Comparison of ENCODE assay signal across 20 cellular contexts in genomic region chr9:123468541-123468940, GRCh38.
"Had no signal": no experiment of that assay in that cellular context is flagged by ENCODE, and none has a peak within 500 bp of the region (broad histone marks: within the 10 kb centered on the region; RNA-seq: fewer than 3 reads in every experiment).

No MANE protein-coding gene starts in this region.

- H3K79me2 ChIP-seq: hepatocyte had no signal

- H3K4me1 ChIP-seq: pancreas, prostate gland, stomach had no signal

- H3K4me2 ChIP-seq: hepatocyte had no signal

- ATAC-seq: left cardiac atrium; left ventricle myocardium superior; naive thymus-derived CD8-positive, alpha-beta T cell; pancreas; sciatic nerve had no signal

- H3K27ac ChIP-seq: coronary artery, pancreas, prostate gland, skin epidermis, stomach, thoracic aorta, transverse colon had no signal

- H3K36me3 ChIP-seq: pancreas, prostate gland, stomach, thoracic aorta, transverse colon had no signal

- DNase-seq: effector CD4-positive, alpha-beta T cell; foreskin melanocyte; kidney; left cardiac atrium; left ventricle myocardium superior; mesendoderm; naive thymus-derived CD8-positive, alpha-beta T cell; retina; stimulated activated CD4-positive, alpha-beta T cell treated with anti-CD3 and anti-CD28 coated beads, Interleukin-2, amount 100 ng/mL, for 24 hours; stimulated activated CD4-positive, alpha-beta T cell treated with anti-CD3 and anti-CD28 coated beads, Interleukin-4, amount 100 ng/mL, for 4 hours; stimulated activated naive CD4-positive, alpha-beta T cell; stomach; transverse colon had no signal

- H3K4me3 ChIP-seq: coronary artery, hepatocyte, pancreas, prostate gland, skin epidermis, stomach, thoracic aorta, transverse colon had no signal

- H2AFZ ChIP-seq: hepatocyte had no signal

- H3K9me3 ChIP-seq: pancreas, prostate gland, stomach, thoracic aorta, transverse colon had no signal

- H3K27me3 ChIP-seq: hepatocyte, pancreas, stomach, transverse colon had no signal
